ENCODE assay signal across 12 cellular contexts in the genomic region with DNA sequence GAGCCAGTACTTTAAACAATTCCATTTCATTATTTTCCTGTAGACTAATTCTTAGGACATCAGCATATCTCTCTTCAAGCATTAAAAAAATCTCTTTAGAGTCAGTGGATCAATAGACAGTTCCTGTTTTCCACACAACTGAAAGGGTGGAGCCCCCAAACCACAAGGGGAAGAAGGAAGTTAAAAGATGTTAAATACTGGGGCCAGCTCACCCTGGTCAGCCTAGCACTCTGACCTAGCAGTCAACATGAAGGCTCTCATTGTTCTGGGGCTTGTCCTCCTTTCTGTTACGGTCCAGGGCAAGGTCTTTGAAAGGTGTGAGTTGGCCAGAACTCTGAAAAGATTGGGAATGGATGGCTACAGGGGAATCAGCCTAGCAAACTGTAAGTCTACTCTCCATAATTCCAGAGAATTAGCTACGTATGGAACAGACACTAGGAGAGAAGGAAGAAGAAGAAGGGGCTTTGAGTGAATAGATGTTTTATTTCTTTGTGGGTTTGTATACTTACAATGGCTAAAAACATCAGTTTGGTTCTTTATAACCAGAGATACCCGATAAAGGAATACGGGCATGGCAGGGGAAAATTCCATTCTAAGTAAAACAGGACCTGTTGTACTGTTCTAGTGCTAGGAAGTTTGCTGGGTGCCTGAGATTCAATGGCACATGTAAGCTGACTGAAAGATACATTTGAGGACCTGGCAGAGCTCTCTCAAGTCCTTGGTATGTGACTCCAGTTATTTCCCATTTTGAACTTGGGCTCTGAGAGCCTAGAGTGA. TPM values are rescaled to one million over a fixed set of nuclear protein-coding genes. Genes with fewer than 3 reads are reported as not detected.
DNase-seq lines count a peak whose midpoint lies in the region; ATAC-seq, FAIRE-seq and TF ChIP-seq lines count a peak whose summit lies in the region.
"Had no signal": no experiment of that assay in that cellular context is flagged by ENCODE, and none has a peak within 500 bp of the region (broad histone marks: within the 10 kb centered on the region; RNA-seq: fewer than 3 reads in every experiment).

A gene (plus strand): TSS at position 220 of the 777 bp plus-strand sequence. CDS start 28 bp downstream, at position 248.

- TF ChIP-seq CTCF in right atrium auricular region (IDR thresholded peaks at IDR 0.05): no peak

- POLR2A ChIA-PET in CD8-positive, alpha-beta memory T cell (lab: Charles Lee): no interaction called here

- H3K4me1 ChIP-seq in CD8-positive, alpha-beta memory T cell (ENCODE audit: insufficient read depth, low read length): no peaks in the 10 kb centered on the region
- H3K4me1 ChIP-seq in right atrium auricular region: no peaks in the 10 kb centered on the region
- H3K4me1 ChIP-seq: HAP-1 had no signal

- ATAC-seq in GM18505 (IDR thresholded peaks at IDR 0.05; ENCODE audit: unreplicated experiment): no peak
- no peak for ATAC-seq in HG03565 (IDR thresholded peaks at IDR 0.05; ENCODE audit: unreplicated experiment)

- H3K27ac ChIP-seq in CD8-positive, alpha-beta memory T cell (ENCODE audit: low read depth, low read length): peak within 1 kb of the TSS; percentile 40
- H3K27ac ChIP-seq in right atrium auricular region: no peak within 1 kb of the TSS

- H3K27me3 ChIP-seq in CD8-positive, alpha-beta memory T cell (ENCODE audit: insufficient read depth, low read length, poor library complexity, severe bottlenecking): no peaks in the 10 kb centered on the region
- no peaks in the 10 kb centered on the region for H3K27me3 ChIP-seq in right atrium auricular region

- no peaks in the 10 kb centered on the region for H3K9me3 ChIP-seq in CD8-positive, alpha-beta memory T cell (ENCODE audit: low read length)
- H3K9me3 ChIP-seq in right atrium auricular region: no peaks in the 10 kb centered on the region
- H3K9me3 ChIP-seq: HAP-1 had no signal

- no peaks in the 10 kb centered on the region for H3K36me3 Mint-ChIP-seq in CD8-positive, alpha-beta memory T cell
- H3K36me3 Mint-ChIP-seq in activated T-cell treated with anti-CD3 and anti-CD28 coated beads, Interleukin-2, amount 50 U/mL, for 24 hours (ENCODE audit: low read depth): no peaks in the 10 kb centered on the region

- no peaks in the 10 kb centered on the region for H3K36me3 ChIP-seq in CD8-positive, alpha-beta memory T cell (ENCODE audit: insufficient read depth, low read length)
- no peaks in the 10 kb centered on the region for H3K36me3 ChIP-seq in right atrium auricular region
- H3K36me3 ChIP-seq: HAP-1 had no signal

- FAIRE-seq in RCC 7860 (lab: Jason Lieb, UNC): no peak

- no peak for TF ChIP-seq POLR2A in GM18505 (IDR thresholded peaks at IDR 0.05; ENCODE audit: borderline replicate concordance, extremely low read depth, insufficient read depth, insufficient read length)

- CTCF ChIA-PET in CD8-positive, alpha-beta memory T cell (lab: Charles Lee): interaction anchor here (1.0 kb wide), 1 partner anchor 10 kb away, joined by 4 read pairs; no protein-coding TSS in a partner anchor

- no peak within 1 kb of the TSS for H3K4me3 Mint-ChIP-seq in CD8-positive, alpha-beta memory T cell
- no peak within 1 kb of the TSS for H3K4me3 Mint-ChIP-seq in activated T-cell treated with anti-CD3 and anti-CD28 coated beads, Interleukin-2, amount 50 U/mL, for 24 hours
- H3K4me3 Mint-ChIP-seq: T-helper 1 cell treated with Interleukin-12 subunit alpha and Interleukin-12 subunit beta and Interleukin-4 antibody, amounts not matched to agents 30 μg/mL and 1 μg/mL, for 36 hours had no signal

- H3K4me3 ChIP-seq in CD8-positive, alpha-beta memory T cell (ENCODE audit: low read length): no peak within 1 kb of the TSS
- peak within 1 kb of the TSS in 1 of 2 donors; percentile 6 for H3K4me3 ChIP-seq in right atrium auricular region
- H3K4me3 ChIP-seq: HAP-1 had no signal

- no peaks in the 10 kb centered on the region for H3K27me3 Mint-ChIP-seq in CD8-positive, alpha-beta memory T cell
- no peaks in the 10 kb centered on the region for H3K27me3 Mint-ChIP-seq in activated T-cell treated with anti-CD3 and anti-CD28 coated beads, Interleukin-2, amount 50 U/mL, for 24 hours

- DNase-seq in CD8-positive, alpha-beta memory T cell: no peak
- DNase-seq in SIG-M5 treated with dmso at 0.1 percent for 504 hours (lab: John Stamatoyannopoulos, UW; ENCODE audit: unreplicated experiment): peak; percentile 98
- no peak for DNase-seq in right atrium auricular region (ENCODE audit: low spot score)
- peak; percentile 8 for DNase-seq in putamen (ENCODE audit: low spot score)
- DNase-seq in RCC 7860 (ENCODE audit: low spot score): no peak
- DNase-seq in activated T-cell treated with anti-CD3 and anti-CD28 coated beads, Interleukin-2, amount 50 U/mL, for 24 hours: no peak

- H3K4me1 Mint-ChIP-seq in CD8-positive, alpha-beta memory T cell: peaks cover 0 to 6% (median 5%) of the 10 kb centered on the region in 3 donors
- peaks cover 2% of the 10 kb centered on the region for H3K4me1 Mint-ChIP-seq in activated T-cell treated with anti-CD3 and anti-CD28 coated beads, Interleukin-2, amount 50 U/mL, for 24 hours (ENCODE audit: low read depth)

- no peaks in the 10 kb centered on the region for H3K9me3 Mint-ChIP-seq in CD8-positive, alpha-beta memory T cell
- H3K9me3 Mint-ChIP-seq in activated T-cell treated with anti-CD3 and anti-CD28 coated beads, Interleukin-2, amount 50 U/mL, for 24 hours: no peaks in the 10 kb centered on the region
- H3K9me3 Mint-ChIP-seq: T-helper 1 cell treated with Interleukin-12 subunit alpha and Interleukin-12 subunit beta and Interleukin-4 antibody, amounts not matched to agents 30 μg/mL and 1 μg/mL, for 36 hours had no signal

- H3K27ac Mint-ChIP-seq in CD8-positive, alpha-beta memory T cell: no peak within 1 kb of the TSS
- no peak within 1 kb of the TSS for H3K27ac Mint-ChIP-seq in activated T-cell treated with anti-CD3 and anti-CD28 coated beads, Interleukin-2, amount 50 U/mL, for 24 hours
- H3K27ac Mint-ChIP-seq: T-helper 1 cell treated with Interleukin-12 subunit alpha and Interleukin-12 subunit beta and Interleukin-4 antibody, amounts not matched to agents 30 μg/mL and 1 μg/mL, for 36 hours had no signal

RNA-seq across cellular contexts. Expression of the gene that starts here (rescaled TPM):
- total RNA-seq in CD8-positive, alpha-beta memory T cell: 1 to 10 TPM; 8.7 to 8.8 TPM
- polyA plus RNA-seq in CD8-positive, alpha-beta memory T cell: not detected
- total RNA-seq in right atrium auricular region: 10 to 100 TPM; 10.8 to 35.4 TPM
- total RNA-seq: dermis microvascular lymphatic vessel endothelial cell, renal cortical epithelial cell had no signal

Comparison
In these comparisons a context has a peak if more than half of its experiments do, and no peak if none do; other contexts are left out.
1. DNase-seq: peak in SIG-M5 treated with dmso at 0.1 percent for 504 hours (single experiment) and putamen (single experiment); none in CD8-positive, alpha-beta memory T cell (0 of 5), right atrium auricular region (single experiment), RCC 7860 (single experiment) and activated T-cell treated with anti-CD3 and anti-CD28 coated beads, Interleukin-2, amount 50 U/mL, for 24 hours (single experiment).